Comparison of ENCODE assay signal across 15 cellular contexts in genomic region chr10:125231116-125231812, GRCh38.
DNase-seq lines count a peak whose midpoint lies in the region; ATAC-seq and TF ChIP-seq lines count a peak whose summit lies in the region.
"Had no signal": no experiment of that assay in that cellular context is flagged by ENCODE, and none has a peak within 500 bp of the region (broad histone marks: within the 10 kb centered on the region; RNA-seq: fewer than 3 reads in every experiment).

No MANE protein-coding gene starts in this region.

- H3K27ac ChIP-seq in HUES6 (ENCODE audit: low read depth, low read length) (peak overlapping the region; percentile 26; the same call in 1 of the 2 replicates), left lung (no peak overlapping the region)
- H3K27ac ChIP-seq: ascending aorta, thyroid gland had no signal

- H3K27me3 ChIP-seq in HUES6 (ENCODE audit: control insufficient read depth, insufficient read depth, low read length) (no peaks in the 10 kb centered on the region), left lung (no peaks in the 10 kb centered on the region)
- H3K27me3 ChIP-seq: ascending aorta, thyroid gland had no signal

- H3K4me1 ChIP-seq in HUES6 (ENCODE audit: control insufficient read depth, insufficient read depth, low read length) (peaks cover 33% of the 10 kb centered on the region), left lung (no peaks in the 10 kb centered on the region)
- H3K4me1 ChIP-seq: ascending aorta, thyroid gland had no signal

- no peaks in the 10 kb centered on the region for H3K36me3 Mint-ChIP-seq in activated T-helper 2 cell treated with anti-CD3 and anti-CD28 coated beads, Interferon-gamma antibody, Interleukin-2, Interleukin-4, amounts not matched to agents 10 μg/mL and 5 μg/mL and 100 μg/mL, durations not matched to agents 14 hours and 24 hours and 36 hours (ENCODE audit: low read depth)

- DNase-seq in AG09309 (ENCODE audit: low read depth) (peak; percentile 82), brain pericyte (ENCODE audit: low read depth, low spot score) (peak; percentile 27), left lung (no peak), UCSD-AML1 (lab: John Stamatoyannopoulos, UW; ENCODE audit: unreplicated experiment) (no peak), NCI-H510A (lab: John Stamatoyannopoulos, UW) (no peak), C1 segment of cervical spinal cord (lab: John Stamatoyannopoulos, UW) (no peak)
- no peak for DNase-seq in activated T-helper 2 cell treated with anti-CD3 and anti-CD28 coated beads, Interferon-gamma antibody, Interleukin-2, Interleukin-4, amounts not matched to agents 10 μg/mL and 5 μg/mL and 100 μg/mL, durations not matched to agents 14 hours and 24 hours and 36 hours (ENCODE audit: low spot score)
- DNase-seq: activated B cell treated with CpG ODN at 0.5 μM for 24 hours; DMS 273 treated with DMSO at 0.1 percent for 48 hours; immature natural killer cell; NCI-H510A treated with DMSO at 0.1 percent for 48 hours; stimulated activated CD4-positive, alpha-beta T cell treated with anti-CD3 and anti-CD28 coated beads, Interleukin-12 subunit alpha, Interleukin-12 subunit beta, amount 100 ng/mL, for 4 hours; thyroid gland had no signal

- peak; percentile 9 for TF ChIP-seq CTCF in AG09309 (IDR thresholded peaks at IDR 0.05; ENCODE audit: control insufficient read depth, insufficient read depth, low read depth, low read length, missing control alignments)
- TF ChIP-seq CTCF in left lung (IDR thresholded peaks at IDR 0.05): no peak

- H3K4me3 ChIP-seq in AG09309 (ENCODE audit: control insufficient read depth, low read depth, low read length): no peak overlapping the region
- no peak overlapping the region for H3K4me3 ChIP-seq in HUES6 (ENCODE audit: low read depth, low read length)
- H3K4me3 ChIP-seq in left lung: no peak overlapping the region
- H3K4me3 ChIP-seq: ascending aorta, thyroid gland had no signal

- peaks cover 11% of the 10 kb centered on the region for H3K9me3 Mint-ChIP-seq in activated T-helper 2 cell treated with anti-CD3 and anti-CD28 coated beads, Interferon-gamma antibody, Interleukin-2, Interleukin-4, amounts not matched to agents 10 μg/mL and 5 μg/mL and 100 μg/mL, durations not matched to agents 14 hours and 24 hours and 36 hours
- H3K9me3 Mint-ChIP-seq: activated B cell treated with CpG ODN at 0.5 μM for 24 hours had no signal

- peak; percentile 73 for ATAC-seq in left lung

- H3K4me1 Mint-ChIP-seq in activated T-helper 2 cell treated with anti-CD3 and anti-CD28 coated beads, Interferon-gamma antibody, Interleukin-2, Interleukin-4, amounts not matched to agents 10 μg/mL and 5 μg/mL and 100 μg/mL, durations not matched to agents 14 hours and 24 hours and 36 hours (ENCODE audit: low read depth): no peaks in the 10 kb centered on the region
- H3K4me1 Mint-ChIP-seq: activated B cell treated with CpG ODN at 0.5 μM for 24 hours had no signal

- H3K9me3 ChIP-seq in HUES6 (ENCODE audit: control insufficient read depth, insufficient read depth, low read depth, low read length): peaks cover 3% of the 10 kb centered on the region; the same call in 1 of the 2 replicates
- peaks cover 0 to 3% of the 10 kb centered on the region in 2 donors for H3K9me3 ChIP-seq in left lung
- H3K9me3 ChIP-seq: ascending aorta, thyroid gland had no signal

- H3K27ac Mint-ChIP-seq in activated T-helper 2 cell treated with anti-CD3 and anti-CD28 coated beads, Interferon-gamma antibody, Interleukin-2, Interleukin-4, amounts not matched to agents 10 μg/mL and 5 μg/mL and 100 μg/mL, durations not matched to agents 14 hours and 24 hours and 36 hours: no peak overlapping the region
- H3K27ac Mint-ChIP-seq: activated B cell treated with CpG ODN at 0.5 μM for 24 hours, immature natural killer cell had no signal

- H3K4me3 Mint-ChIP-seq in activated T-helper 2 cell treated with anti-CD3 and anti-CD28 coated beads, Interferon-gamma antibody, Interleukin-2, Interleukin-4, amounts not matched to agents 10 μg/mL and 5 μg/mL and 100 μg/mL, durations not matched to agents 14 hours and 24 hours and 36 hours (ENCODE audit: low read depth): no peak overlapping the region
- H3K4me3 Mint-ChIP-seq: activated B cell treated with CpG ODN at 0.5 μM for 24 hours, immature natural killer cell had no signal

- no peaks in the 10 kb centered on the region for H3K27me3 Mint-ChIP-seq in activated T-helper 2 cell treated with anti-CD3 and anti-CD28 coated beads, Interferon-gamma antibody, Interleukin-2, Interleukin-4, amounts not matched to agents 10 μg/mL and 5 μg/mL and 100 μg/mL, durations not matched to agents 14 hours and 24 hours and 36 hours (ENCODE audit: low read depth)

- H3K36me3 ChIP-seq in HUES6 (ENCODE audit: control insufficient read depth, insufficient read depth, low read length): no peaks in the 10 kb centered on the region
- no peaks in the 10 kb centered on the region for H3K36me3 ChIP-seq in left lung
- H3K36me3 ChIP-seq: ascending aorta, thyroid gland had no signal

- intact Hi-C loops in left lung (cut with DNase I): no loop called here
- intact Hi-C loops in activated T-helper 2 cell treated with anti-CD3 and anti-CD28 coated beads, Interferon-gamma antibody, Interleukin-2, Interleukin-4, amounts not matched to agents 10 μg/mL and 5 μg/mL and 100 μg/mL, durations not matched to agents 14 hours and 24 hours and 36 hours (cut with micrococcal nuclease): no loop called here

- no peak overlapping the region for H3K9ac ChIP-seq in HUES6 (ENCODE audit: low read length)

Comparison
In these comparisons a context has a peak if more than half of its experiments do, and no peak if none do; other contexts are left out.
1. DNase-seq: peak in AG09309 (single experiment) and brain pericyte (single experiment); none in left lung (0 of 2), UCSD-AML1 (single experiment), NCI-H510A (single experiment), C1 segment of cervical spinal cord (0 of 14) and activated T-helper 2 cell treated with anti-CD3 and anti-CD28 coated beads, Interferon-gamma antibody, Interleukin-2, Interleukin-4, amounts not matched to agents 10 μg/mL and 5 μg/mL and 100 μg/mL, durations not matched to agents 14 hours and 24 hours and 36 hours (single experiment).